Comparison of ENCODE assay signal across 13 cellular contexts in genomic region chr4:73870260-73870659, GRCh38. TPM values are rescaled to one million over a fixed set of nuclear protein-coding genes. Genes with fewer than 3 reads are reported as not detected.
DNase-seq lines count a peak whose midpoint lies in the region; ATAC-seq, FAIRE-seq and TF ChIP-seq lines count a peak whose summit lies in the region.
"Had no signal": no experiment of that assay in that cellular context is flagged by ENCODE, and none has a peak within 500 bp of the region (broad histone marks: within the 10 kb centered on the region; RNA-seq: fewer than 3 reads in every experiment).

No MANE protein-coding gene starts in this region.

- TF ChIP-seq CTCF in WTC11 (IDR thresholded peaks at IDR 0.05): no peak

- no peak overlapping the region for H4K8ac ChIP-seq in trophoblast cell (ENCODE audit: low read depth, low read length)

- H3K79me2 ChIP-seq in trophoblast cell (ENCODE audit: control insufficient read depth, insufficient read depth, low read length, poor library complexity): no peaks in the 10 kb centered on the region

- H2BK5ac ChIP-seq in trophoblast cell (ENCODE audit: low read depth, low read length, poor library complexity): no peak overlapping the region

- no CpG with 5 or more reads among the region's 3 CpGs for WGBS in trophoblast cell (ENCODE audit: extremely low coverage, insufficient coverage, insufficient read length)

- 0 out of 2 replicates have a peak, but pooled peaks cover 7% of the 10 kb centered on the region for H3K4me1 ChIP-seq in ES-I3 (ENCODE audit: insufficient read depth, low read length)
- H3K4me1 ChIP-seq in trophoblast cell (ENCODE audit: control insufficient read depth in 1 of 2, insufficient read depth in 2 of 2, low read length in 2 of 2): peaks cover 5 to 8% of the 10 kb centered on the region in 2 experiments
- H3K4me1 ChIP-seq in SJCRH30: no peaks in the 10 kb centered on the region

- H3K27me3 Mint-ChIP-seq in WTC11 (ENCODE audit: low read depth): peaks cover 37% of the 10 kb centered on the region

- H3K27me3 ChIP-seq in trophoblast cell (ENCODE audit: insufficient read depth, low read length) (no peaks in the 10 kb centered on the region), SJCRH30 (no peaks in the 10 kb centered on the region)

- peak overlapping the region; percentile 83 for H3K4me3 Mint-ChIP-seq in WTC11

- H2AFZ ChIP-seq in trophoblast cell (ENCODE audit: insufficient read depth, low read length, poor library complexity): no peak overlapping the region

- H3K4me2 ChIP-seq in trophoblast cell (ENCODE audit: low read length): no peak overlapping the region

- ATAC-seq in WTC11 (no peak), Right ventricle myocardium superior (ENCODE audit: poor library complexity) (peak; percentile 34)
- ATAC-seq: naive thymus-derived CD8-positive, alpha-beta T cell had no signal

- H3K27ac Mint-ChIP-seq in WTC11: no peak overlapping the region

- no peak overlapping the region for H3K18ac ChIP-seq in trophoblast cell (ENCODE audit: low read length)

- H3K9ac ChIP-seq in ES-I3 (ENCODE audit: low read depth, low read length) (peak overlapping the region; percentile 51; the same call in 1 of the 2 replicates), trophoblast cell (ENCODE audit: low read length) (no peak overlapping the region)

- no peak overlapping the region for H3K14ac ChIP-seq in trophoblast cell (ENCODE audit: low read length)

- CTCF ChIA-PET in WTC11 (lab: Charles Lee): interaction anchor here (1.6 to 2.7 kb wide), 2 partner anchors 10 to 264 kb away, joined by 5 to 21 read pairs; no protein-coding TSS in a partner anchor

- no peak overlapping the region for H3K27ac ChIP-seq in trophoblast cell (ENCODE audit: low read depth, low read length)
- no peak overlapping the region for H3K27ac ChIP-seq in SJCRH30

- no peak overlapping the region for H2BK12ac ChIP-seq in trophoblast cell (ENCODE audit: low read length)

- H3K9me3 Mint-ChIP-seq in WTC11: no peaks in the 10 kb centered on the region

- no peak for DNase-seq in WTC11 (ENCODE audit: low spot score)
- peak; percentile 35 for DNase-seq in Right ventricle myocardium superior
- no peak for DNase-seq in trophoblast cell
- no peak for DNase-seq in NCI-H146 (lab: John Stamatoyannopoulos, UW)
- no peak for DNase-seq in stimulated activated CD4-positive, alpha-beta T cell treated with anti-CD3 and anti-CD28 coated beads, Interleukin-4, amount 100 ng/mL, for 1 hour
- no peak for DNase-seq in SJCRH30
- no peak for DNase-seq in urothelium cell line (ENCODE audit: low spot score)
- DNase-seq: activated T-cell treated with anti-CD3 and anti-CD28 coated beads, Interleukin-2, amount 50 U/mL, for 48 hours; COR-L47; naive thymus-derived CD8-positive, alpha-beta T cell; T1000 had no signal

- peaks cover 18% of the 10 kb centered on the region for H3K4me1 Mint-ChIP-seq in WTC11

- no peaks in the 10 kb centered on the region for H3K36me3 Mint-ChIP-seq in WTC11
- H3K36me3 Mint-ChIP-seq: naive thymus-derived CD8-positive, alpha-beta T cell had no signal

- FAIRE-seq in urothelium cell line (lab: Jason Lieb, UNC): no peak
- FAIRE-seq: H54 had no signal

- H3K36me3 ChIP-seq in ES-I3 (ENCODE audit: insufficient read depth, low read length) (no peaks in the 10 kb centered on the region; the same call in 1 of the 2 replicates), trophoblast cell (ENCODE audit: control insufficient read depth in 1 of 2, insufficient read depth in 2 of 2, low read length in 2 of 2) (no peaks in the 10 kb centered on the region), SJCRH30 (no peaks in the 10 kb centered on the region)

- no peak overlapping the region for H4K91ac ChIP-seq in trophoblast cell (ENCODE audit: low read depth, low read length)

- H3K79me1 ChIP-seq in trophoblast cell (ENCODE audit: low read length): no peaks in the 10 kb centered on the region

- H3K23ac ChIP-seq in trophoblast cell (ENCODE audit: low read length): peak overlapping the region; percentile 77

- intact Hi-C loops in Right ventricle myocardium superior (cut with DNase I): no loop called here

- H2BK120ac ChIP-seq in trophoblast cell (ENCODE audit: insufficient read depth, low read length, poor library complexity): no peak overlapping the region

- H3K4me3 ChIP-seq in trophoblast cell (ENCODE audit: low read depth, low read length) (no peak overlapping the region), SJCRH30 (no peak overlapping the region)

- H3K4ac ChIP-seq in trophoblast cell (ENCODE audit: low read depth, low read length): no peak overlapping the region

- POLR2A ChIA-PET in WTC11 (lab: Charles Lee): no interaction called here

- no peaks in the 10 kb centered on the region for H3K9me3 ChIP-seq in ES-I3 (ENCODE audit: control insufficient read depth, insufficient read depth, low read length)
- H3K9me3 ChIP-seq in trophoblast cell (ENCODE audit: insufficient read depth, low read depth, low read length): peaks cover 1% of the 10 kb centered on the region
- H3K9me3 ChIP-seq in SJCRH30 (replicated peaks): no peaks in the 10 kb centered on the region

- no peak overlapping the region for H4K12ac ChIP-seq in trophoblast cell (ENCODE audit: low read depth, low read length)

- no peak overlapping the region for H2AK5ac ChIP-seq in trophoblast cell (ENCODE audit: low read length)

TF ChIP-seq in WTC11, 78 proteins besides CTCF, POLR2A, EP300 and RAD21 (continues in another document):
- TF ChIP-seq STAT6 (CRISPR knock-in tag; conservative IDR thresholded peaks at IDR 0.05; ENCODE audit: low read depth): no peak
- TF ChIP-seq ZNF532 (CRISPR knock-in tag; IDR thresholded peaks at IDR 0.05; ENCODE audit: borderline replicate concordance): no peak
- TF ChIP-seq MYBL2 (CRISPR knock-in tag; IDR thresholded peaks at IDR 0.05): no peak
- TF ChIP-seq TP53 (CRISPR knock-in tag; IDR thresholded peaks at IDR 0.05): no peak

RNA-seq across cellular contexts. Expression of gene CXCL1, which starts 1.1 kb away (rescaled TPM):
- total RNA-seq in WTC11 (2021): 0.85 to 1.4 TPM (median 1.4 TPM) in 3 replicates
- 0.81 TPM for total RNA-seq in Right ventricle myocardium superior
- 0.25 and 0.31 TPM in 2 replicates for polyA plus RNA-seq in trophoblast cell (2013)
- 0.23 TPM in 1 of 2 replicates, not detected in the other for total RNA-seq in SJCRH30 (2014; rRNA removed; shearing (Covaris generic))
- total RNA-seq: naive thymus-derived CD8-positive, alpha-beta T cell had no signal
- polyA plus RNA-seq: naive thymus-derived CD8-positive, alpha-beta T cell had no signal

RNA-seq across cellular contexts. Expression of gene PF4V1, which starts 17.2 kb away (rescaled TPM):
- total RNA-seq in WTC11 (2021) (not detected in 3 replicates), Right ventricle myocardium superior (not detected)
- not detected in 2 replicates for polyA plus RNA-seq in trophoblast cell (2013)
- not detected in 2 replicates for total RNA-seq in SJCRH30 (2014; rRNA removed; shearing (Covaris generic))
- total RNA-seq: naive thymus-derived CD8-positive, alpha-beta T cell had no signal
- polyA plus RNA-seq: naive thymus-derived CD8-positive, alpha-beta T cell had no signal

RNA-seq across cellular contexts. Expression of gene CXCL6, which starts 33.8 kb away (rescaled TPM):
- total RNA-seq in WTC11 (2021) (3.8 to 4.9 TPM (median 4.4 TPM) in 3 replicates), Right ventricle myocardium superior (not detected)
- polyA plus RNA-seq in trophoblast cell (2013): not detected in 2 replicates
- total RNA-seq in SJCRH30 (2014; rRNA removed; shearing (Covaris generic)): 0.08 TPM in 1 of 2 replicates, not detected in the other
- total RNA-seq: naive thymus-derived CD8-positive, alpha-beta T cell had no signal
- polyA plus RNA-seq: naive thymus-derived CD8-positive, alpha-beta T cell had no signal
